In genomic region chr7:46566375-46566774, GRCh38 we compare ENCODE assay signal across 16 cellular contexts.
DNase-seq lines count a peak whose midpoint lies in the region; ATAC-seq and TF ChIP-seq lines count a peak whose summit lies in the region.
"Had no signal": no experiment of that assay in that cellular context is flagged by ENCODE, and none has a peak within 500 bp of the region (broad histone marks: within the 10 kb centered on the region; RNA-seq: fewer than 3 reads in every experiment).

No MANE protein-coding gene starts in this region.

- H2AK9ac ChIP-seq in IMR-90 (replicated peaks; ENCODE audit: low read depth, low read length, poor library complexity) = no peak overlapping the region

- ATAC-seq in IMR-90 (ENCODE audit: low read depth) (peak; percentile 79), GM21576 (IDR thresholded peaks at IDR 0.05; ENCODE audit: unreplicated experiment) (no peak)
- ATAC-seq: A549, HepG2 had no signal

- no peak for TF ChIP-seq CTCF in IMR-90 (conservative IDR thresholded peaks at IDR 0.05; ENCODE audit: low read depth, low read length)
- TF ChIP-seq CTCF in smooth muscle cell (IDR thresholded peaks at IDR 0.05; ENCODE audit: borderline replicate concordance, insufficient read depth, poor library complexity, severe bottlenecking) = no peak
- no peak for TF ChIP-seq CTCF in endothelial cell (IDR thresholded peaks at IDR 0.05; ENCODE audit: unreplicated experiment)

- H4K91ac ChIP-seq in IMR-90 (ENCODE audit: insufficient read depth, low read depth, low read length) = no peak overlapping the region

- H4K8ac ChIP-seq in IMR-90 (ENCODE audit: low read depth in 2 of 2, low read length in 2 of 2) = peak overlapping the region; percentile 7 to 14; a peak in 2 of 4 replicates

- H3K14ac ChIP-seq in IMR-90 (replicated peaks; ENCODE audit: low read depth, low read length) = no peak overlapping the region

- H2AFZ ChIP-seq in IMR-90 (replicated peaks; ENCODE audit: low read length, poor library complexity) (no peak overlapping the region), smooth muscle cell (ENCODE audit: low read depth) (peak overlapping the region; percentile 16)

- H3K9ac ChIP-seq in IMR-90 (ENCODE audit: low read depth, low read length) = no peak overlapping the region
- H3K9ac ChIP-seq in smooth muscle cell (ENCODE audit: low read depth) = no peak overlapping the region

- no peak overlapping the region for H2BK15ac ChIP-seq in IMR-90 (ENCODE audit: low read depth, low read length)

- no peaks in the 10 kb centered on the region for H3K79me2 ChIP-seq in smooth muscle cell (ENCODE audit: low read depth)

- H3K9me1 ChIP-seq in IMR-90 (ENCODE audit: insufficient read depth, low read length) = peaks cover 4% of the 10 kb centered on the region

- H3K9me3 ChIP-seq in IMR-90 (ENCODE audit: control insufficient read depth, insufficient read depth, low read length) = no peaks in the 10 kb centered on the region
- no peaks in the 10 kb centered on the region for H3K9me3 ChIP-seq in smooth muscle cell (replicated peaks; ENCODE audit: low read depth)

- no peaks in the 10 kb centered on the region for H3F3A ChIP-seq in smooth muscle cell (ENCODE audit: low read depth)

- no peaks in the 10 kb centered on the region for H3K9me3 Mint-ChIP-seq in endothelial cell (ENCODE audit: unreplicated experiment)

- no peaks in the 10 kb centered on the region for H3K36me3 Mint-ChIP-seq in endothelial cell (ENCODE audit: low read depth, unreplicated experiment)

- dilution Hi-C loops in IMR-90 (cut with HindIII; ENCODE audit: low sequenced_read_pairs, unreplicated experiment) = no loop called here

- DNase-seq in AG20443 (ENCODE audit: low spot score) (peak; percentile 40), IMR-90 (peak; percentile 72), fibroblast of peridontal ligament (ENCODE audit: extremely low read depth) (peak; percentile 63), smooth muscle cell (lab: John Stamatoyannopoulos, UW; ENCODE audit: unreplicated experiment) (no peak), LoVo (ENCODE audit: low spot score) (no peak), NAMALWA (ENCODE audit: low spot score) (no peak), endothelial cell (ENCODE audit: low spot score) (no peak)
- DNase-seq: CD4-positive, alpha-beta T cell; DMS79 treated with DMSO at 0.1 percent for 48 hours; NCI-H2029; NCI-H510A treated with DMSO at 0.1 percent for 48 hours; SIG-M5 had no signal

- no peaks in the 10 kb centered on the region for H3K36me3 ChIP-seq in IMR-90 (ENCODE audit: control insufficient read depth, insufficient read depth, low read length)
- H3K36me3 ChIP-seq in smooth muscle cell (ENCODE audit: low read depth) = no peaks in the 10 kb centered on the region

- in situ Hi-C loops in IMR-90 (cut with MboI; ENCODE audit: low sequenced_read_pairs) = no loop called here

- H3K4me1 ChIP-seq in IMR-90 (ENCODE audit: control insufficient read depth, insufficient read depth, low read length) (peaks cover 5% of the 10 kb centered on the region), smooth muscle cell (ENCODE audit: low read depth) (no peaks in the 10 kb centered on the region)

- no peaks in the 10 kb centered on the region for H3K4me1 Mint-ChIP-seq in endothelial cell (ENCODE audit: unreplicated experiment)
- H3K4me1 Mint-ChIP-seq: B cell had no signal

- H3K27me3 Mint-ChIP-seq in endothelial cell (ENCODE audit: unreplicated experiment) = peaks cover 1% of the 10 kb centered on the region
- H3K27me3 Mint-ChIP-seq: B cell; CD4-positive, alpha-beta T cell had no signal

- H4K20me1 ChIP-seq in IMR-90 (ENCODE audit: insufficient read depth, low read length) = no peaks in the 10 kb centered on the region
- H4K20me1 ChIP-seq in smooth muscle cell (ENCODE audit: low read depth) = no peaks in the 10 kb centered on the region

- H3K27me3 ChIP-seq in IMR-90 (ENCODE audit: control insufficient read depth, insufficient read depth, low read length) = no peaks in the 10 kb centered on the region
- H3K27me3 ChIP-seq in smooth muscle cell (ENCODE audit: low read depth) = no peaks in the 10 kb centered on the region

- no peak overlapping the region for H3K4me3 ChIP-seq in IMR-90 (ENCODE audit: insufficient read depth, low read depth, low read length)
- no peak overlapping the region for H3K4me3 ChIP-seq in smooth muscle cell
- H3K4me3 ChIP-seq: A549 had no signal

- POLR2A ChIA-PET in IMR-90 (lab: Charles Lee; ENCODE audit: unreplicated experiment) = no interaction called here

- no peak overlapping the region for H3K4me3 Mint-ChIP-seq in endothelial cell (ENCODE audit: unreplicated experiment)
- H3K4me3 Mint-ChIP-seq: B cell; CD4-positive, alpha-beta T cell had no signal

- H3K79me1 ChIP-seq in IMR-90 (ENCODE audit: low read depth in 1 of 2, low read length in 2 of 2) = no peaks in the 10 kb centered on the region

- no peak overlapping the region for H3K27ac Mint-ChIP-seq in endothelial cell (ENCODE audit: unreplicated experiment)
- H3K27ac Mint-ChIP-seq: B cell; CD4-positive, alpha-beta T cell had no signal

- H2BK5ac ChIP-seq in IMR-90 (ENCODE audit: low read depth, low read length, poor library complexity, severe bottlenecking) = peak overlapping the region; percentile 67

- H3K18ac ChIP-seq in IMR-90 (ENCODE audit: low read depth, low read length) = peak overlapping the region; percentile 70; the same call in 1 of the 2 replicates

- H4K5ac ChIP-seq in IMR-90 (ENCODE audit: low read depth, low read length) = peak overlapping the region; percentile 53; the same call in 1 of the 2 replicates

- H2BK20ac ChIP-seq in IMR-90 (ENCODE audit: low read depth, low read length) = 0 out of 2 replicates have a peak overlapping the region, but pooled peaks have one; percentile 4

- no peak for TF ChIP-seq POLR2A in IMR-90 (IDR thresholded peaks at IDR 0.05; ENCODE audit: low read depth, low read length)

- TF ChIP-seq RAD21 in IMR-90 (IDR thresholded peaks at IDR 0.05; ENCODE audit: low read length) = no peak

- no CpG with 5 or more reads among the region's 3 CpGs for WGBS in IMR-90 (ENCODE audit: extremely low coverage in 2 of 2, insufficient read length in 1 of 2), 2 experiments
- 63% methylated on average over 3 of the region's 3 CpGs for WGBS in smooth muscle cell (ENCODE audit: low lambda C conversion rate)

- H3K27ac ChIP-seq in IMR-90 (ENCODE audit: insufficient read depth, low read length) (no peak overlapping the region), smooth muscle cell (ENCODE audit: low read depth) (peak overlapping the region; percentile 17)
- H3K27ac ChIP-seq: A549 had no signal

- H3K4me2 ChIP-seq in IMR-90 (ENCODE audit: low read depth, low read length) (peak overlapping the region; percentile 21; the same call in 1 of the 2 replicates), smooth muscle cell (no peak overlapping the region)
- H3K4me2 ChIP-seq: A549 had no signal

- BruUV-seq in IMR-90 (replicated peaks; lab: Mats Ljungman, UMichigan) = no TSS peak

- peak overlapping the region; percentile 8; the same call in 1 of the 2 replicates for H3K4ac ChIP-seq in IMR-90 (ENCODE audit: low read depth, low read length)

- CTCF ChIA-PET in IMR-90 (lab: Yijun Ruan, JAX) = no interaction called here

- H3K23ac ChIP-seq in IMR-90 (ENCODE audit: low read depth, low read length) = peak overlapping the region; percentile 5; the same call in 1 of the 2 replicates

- intact Hi-C loops in IMR-90 (cut with micrococcal nuclease) = loop anchor here (10.0 kb wide), 1 partner anchor 208 kb away; no protein-coding TSS in a partner anchor

- no peak overlapping the region for H2AK5ac ChIP-seq in IMR-90 (ENCODE audit: low read depth, low read length)

- H3K56ac ChIP-seq in IMR-90 (ENCODE audit: extremely low read depth, insufficient read depth, low read length) = no peak overlapping the region

- peak overlapping the region; percentile 35; the same call in 1 of the 2 replicates for H2BK120ac ChIP-seq in IMR-90 (ENCODE audit: low read depth, low read length)

TF ChIP-seq in IMR-90, 13 proteins besides CTCF, POLR2A, EP300 and RAD21:
- TF ChIP-seq NFE2L2 (IDR thresholded peaks at IDR 0.05; ENCODE audit: low read depth, low read length) (no peak), RFX5 (IDR thresholded peaks at IDR 0.05; ENCODE audit: low read depth, low read length) (no peak), MAFK (IDR thresholded peaks at IDR 0.05; ENCODE audit: low read depth, low read length) (no peak; the same call in 1 of the 2 replicates), FOS (IDR thresholded peaks at IDR 0.05; ENCODE audit: low read depth, low read length) (no peak; the same call in 1 of the 2 replicates), RCOR1 (IDR thresholded peaks at IDR 0.05; ENCODE audit: insufficient replicate concordance, low read length) (no peak), USF2 (IDR thresholded peaks at IDR 0.05; ENCODE audit: low read depth, low read length) (no peak), MXI1 (IDR thresholded peaks at IDR 0.05; ENCODE audit: borderline replicate concordance, low read depth, low read length) (no peak), BHLHE40 (IDR thresholded peaks at IDR 0.05; ENCODE audit: low read depth, low read length) (0 out of 2 replicates have a peak, but pooled peaks have one; percentile 20), ELK1 (IDR thresholded peaks at IDR 0.05; ENCODE audit: borderline replicate concordance, low read depth, low read length) (no peak), CHD1 (IDR thresholded peaks at IDR 0.05; ENCODE audit: low read depth, low read length) (no peak), CEBPB (IDR thresholded peaks at IDR 0.05; ENCODE audit: low read depth, low read length) (peak; percentile 11; the same call in 1 of the 2 replicates), MAZ (IDR thresholded peaks at IDR 0.05; ENCODE audit: borderline replicate concordance, low read depth, low read length) (peak; percentile 89), SMC3 (IDR thresholded peaks at IDR 0.05; ENCODE audit: low read depth, low read length) (no peak)

Comparison
In these comparisons a context has a peak if more than half of its experiments do, and no peak if none do; other contexts are left out.
1. DNase-seq: peak in AG20443 (single experiment), IMR-90 (single experiment) and fibroblast of peridontal ligament (single experiment); none in smooth muscle cell (single experiment), LoVo (single experiment), NAMALWA (single experiment) and endothelial cell (single experiment).